ENCODE assay signal across 8 cellular contexts in genomic region chr6:31114540-31114876, GRCh38. TPM values are rescaled to one million over a fixed set of nuclear protein-coding genes. Genes with fewer than 3 reads are reported as not detected.
DNase-seq lines count a peak whose midpoint lies in the region; ATAC-seq lines count a peak whose summit lies in the region.

A gene with protein sequence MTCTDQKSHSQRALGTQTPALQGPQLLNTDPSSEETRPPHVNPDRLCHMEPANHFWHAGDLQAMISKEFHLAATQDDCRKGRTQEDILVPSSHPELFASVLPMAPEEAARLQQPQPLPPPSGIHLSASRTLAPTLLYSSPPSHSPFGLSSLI (plus strand): TSS chr6:31114800. CDS start chr6:31129633, 14,833 bp downstream.

- no peak within 1 kb of the TSS for H3K4me3 Mint-ChIP-seq in CD8-positive, alpha-beta memory T cell
- no peak within 1 kb of the TSS for H3K4me3 Mint-ChIP-seq in activated CD4-positive, alpha-beta memory T cell treated with anti-CD3 and anti-CD28 coated beads for 36 hours

- ATAC-seq in HG03159 (IDR thresholded peaks at IDR 0.05; ENCODE audit: unreplicated experiment), result no peak
- ATAC-seq in HG03139 (IDR thresholded peaks at IDR 0.05; ENCODE audit: unreplicated experiment), result no peak

- H3K36me3 ChIP-seq in CD8-positive, alpha-beta memory T cell (ENCODE audit: insufficient read depth, low read length), result no peaks in the 10 kb centered on the region

- CTCF ChIA-PET in CD8-positive, alpha-beta memory T cell (lab: Charles Lee), result interaction anchor here (1.3 to 2.0 kb wide), 2 partner anchors 14 to 27 kb away, joined by 3 to 6 read pairs; no protein-coding TSS in a partner anchor
- CTCF ChIA-PET in activated CD4-positive, alpha-beta memory T cell treated with anti-CD3 and anti-CD28 coated beads for 36 hours (lab: Charles Lee), result interaction anchor here (1.1 to 2.0 kb wide), 3 partner anchors 12 to 35 kb away, joined by 3 to 10 read pairs (median 4); no protein-coding TSS in a partner anchor

- no peaks in the 10 kb centered on the region for H3K9me3 Mint-ChIP-seq in CD8-positive, alpha-beta memory T cell
- no peaks in the 10 kb centered on the region for H3K9me3 Mint-ChIP-seq in activated CD4-positive, alpha-beta memory T cell treated with anti-CD3 and anti-CD28 coated beads for 36 hours

- H3K4me3 ChIP-seq in CD8-positive, alpha-beta memory T cell (ENCODE audit: low read length), result no peak within 1 kb of the TSS

- no peaks in the 10 kb centered on the region for H3K4me1 ChIP-seq in CD8-positive, alpha-beta memory T cell (ENCODE audit: insufficient read depth, low read length)

- no peaks in the 10 kb centered on the region for H3K27me3 ChIP-seq in CD8-positive, alpha-beta memory T cell (ENCODE audit: insufficient read depth, low read length, poor library complexity, severe bottlenecking)

- peaks cover 0 to 5% (median 3%) of the 10 kb centered on the region in 3 donors for H3K4me1 Mint-ChIP-seq in CD8-positive, alpha-beta memory T cell
- peaks cover 2% of the 10 kb centered on the region for H3K4me1 Mint-ChIP-seq in activated CD4-positive, alpha-beta memory T cell treated with anti-CD3 and anti-CD28 coated beads for 36 hours (ENCODE audit: low read depth)

- H3K36me3 Mint-ChIP-seq in CD8-positive, alpha-beta memory T cell, result no peaks in the 10 kb centered on the region
- no peaks in the 10 kb centered on the region for H3K36me3 Mint-ChIP-seq in activated CD4-positive, alpha-beta memory T cell treated with anti-CD3 and anti-CD28 coated beads for 36 hours

- POLR2A ChIA-PET in CD8-positive, alpha-beta memory T cell (lab: Charles Lee), result interaction anchor here (0.6 kb wide), 1 partner anchor 20 kb away, joined by 4 read pairs; no protein-coding TSS in a partner anchor
- POLR2A ChIA-PET in activated CD4-positive, alpha-beta memory T cell treated with anti-CD3 and anti-CD28 coated beads for 36 hours (lab: Charles Lee), result no interaction called here

- H3K27ac Mint-ChIP-seq in CD8-positive, alpha-beta memory T cell, result peak within 1 kb of the TSS in 5 of 8 donors; percentile 22 to 74 (median 63)
- no peak within 1 kb of the TSS for H3K27ac Mint-ChIP-seq in activated CD4-positive, alpha-beta memory T cell treated with anti-CD3 and anti-CD28 coated beads for 36 hours

- no peak within 1 kb of the TSS for H3K27ac ChIP-seq in CD8-positive, alpha-beta memory T cell (ENCODE audit: low read depth, low read length)

- H3K9me3 ChIP-seq in CD8-positive, alpha-beta memory T cell (ENCODE audit: low read length), result no peaks in the 10 kb centered on the region

- no peak for DNase-seq in CD8-positive, alpha-beta memory T cell
- peak; percentile 88 for DNase-seq in SW480 (ENCODE audit: low spot score)
- DNase-seq in head of caudate nucleus, result peak in 27 of 42 donors; percentile 7 to 73 (median 48)
- DNase-seq in posterior cingulate gyrus, result peak in 9 of 10 donors; percentile 42 to 95 (median 61)
- no peak for DNase-seq in activated naive CD4-positive, alpha-beta T cell treated with anti-CD3 and anti-CD28 coated beads, Interleukin-2, amount 50 U/mL, for 16 hours
- no peak for DNase-seq in activated CD4-positive, alpha-beta memory T cell treated with anti-CD3 and anti-CD28 coated beads for 36 hours

- intact Hi-C loops in head of caudate nucleus (cut with DNase I), result no loop called here
- intact Hi-C loops in posterior cingulate gyrus (cut with DNase I), result no loop called here
- intact Hi-C loops in activated CD4-positive, alpha-beta memory T cell treated with anti-CD3 and anti-CD28 coated beads for 36 hours (cut with micrococcal nuclease), result no loop called here

- H3K27me3 Mint-ChIP-seq in CD8-positive, alpha-beta memory T cell, result peaks cover 30 to 50% of the 10 kb centered on the region in 2 donors
- peaks cover 6% of the 10 kb centered on the region for H3K27me3 Mint-ChIP-seq in activated CD4-positive, alpha-beta memory T cell treated with anti-CD3 and anti-CD28 coated beads for 36 hours

RNA-seq across cellular contexts. Expression of the gene that starts here (rescaled TPM):
- not detected for total RNA-seq in CD8-positive, alpha-beta memory T cell
- not detected for polyA plus RNA-seq in CD8-positive, alpha-beta memory T cell
- total RNA-seq in activated CD4-positive, alpha-beta memory T cell treated with anti-CD3 and anti-CD28 coated beads for 36 hours, result not detected

Comparison
In these comparisons a context has a peak if more than half of its experiments do, and no peak if none do; other contexts are left out.
1. DNase-seq: peak in SW480 (single experiment), head of caudate nucleus (27 of 42) and posterior cingulate gyrus (9 of 10); none in CD8-positive, alpha-beta memory T cell (0 of 5), activated naive CD4-positive, alpha-beta T cell treated with anti-CD3 and anti-CD28 coated beads, Interleukin-2, amount 50 U/mL, for 16 hours (single experiment) and activated CD4-positive, alpha-beta memory T cell treated with anti-CD3 and anti-CD28 coated beads for 36 hours (single experiment).